20 cellular contexts compared by ENCODE assay signal in genomic region chr14:22903742-22904087, GRCh38. TPM values are rescaled to one million over a fixed set of nuclear protein-coding genes. Genes with fewer than 3 reads are reported as not detected.
DNase-seq lines count a peak whose midpoint lies in the region; TF ChIP-seq lines count a peak whose summit lies in the region.
"Had no signal": no experiment of that assay in that cellular context is flagged by ENCODE, and none has a peak within 500 bp of the region (broad histone marks: within the 10 kb centered on the region; RNA-seq: fewer than 3 reads in every experiment).

No MANE protein-coding gene starts in this region.

- H4K20me1 ChIP-seq in hepatocyte (ENCODE audit: insufficient read depth, poor library complexity, severe bottlenecking), result no peaks in the 10 kb centered on the region

- no peak overlapping the region for H3K9ac ChIP-seq in parathyroid adenoma

- H3K27ac ChIP-seq in 22Rv1 (peak overlapping the region; percentile 32), VCaP (peak overlapping the region; percentile 65), hepatocyte (peak overlapping the region; percentile 72), parathyroid adenoma (peak overlapping the region; percentile 9)
- H3K27ac ChIP-seq: A549, SJCRH30 had no signal

- H3K4me3 ChIP-seq in hepatocyte (no peak overlapping the region), parathyroid adenoma (ENCODE audit: low read depth, low read length) (no peak overlapping the region)
- H3K4me3 ChIP-seq: A549, MG63, SJCRH30 had no signal

- H3K9me3 ChIP-seq in hepatocyte (ENCODE audit: low read depth), result no peaks in the 10 kb centered on the region
- H3K9me3 ChIP-seq in parathyroid adenoma (ENCODE audit: control insufficient read depth, low read length), result no peaks in the 10 kb centered on the region
- H3K9me3 ChIP-seq: A549, MG63, SJCRH30 had no signal

- H3K4me1 ChIP-seq in hepatocyte (ENCODE audit: insufficient read depth) (peaks cover 4% of the 10 kb centered on the region), parathyroid adenoma (no peaks in the 10 kb centered on the region)
- H3K4me1 ChIP-seq: SJCRH30 had no signal

- H3K36me3 ChIP-seq in hepatocyte (replicated peaks; ENCODE audit: insufficient read depth, low read depth), result no peaks in the 10 kb centered on the region
- H3K36me3 ChIP-seq in parathyroid adenoma (ENCODE audit: control insufficient read depth, insufficient read depth, low read length), result no peaks in the 10 kb centered on the region
- H3K36me3 ChIP-seq: MG63 had no signal

- DNase-seq in hepatocyte (ENCODE audit: low spot score) (no peak), GM20000 (ENCODE audit: low spot score) (no peak), NCI-H1436 (lab: John Stamatoyannopoulos, UW) (no peak), RKO (ENCODE audit: low spot score) (no peak)
- no peak for DNase-seq in stimulated activated CD4-positive, alpha-beta T cell treated with anti-CD3 and anti-CD28 coated beads, Interleukin-4, amount 100 ng/mL, for 24 hours
- DNase-seq: DMS53, EL, GF-D8, Kasumi-1, MG63, NCI-H1048, NCI-H1436 treated with DMSO at 0.1 percent for 48 hours, NCI-H1930, NCI-H510A, NCI-H748 treated with DMSO at 0.1 percent for 48 hours, SJCRH30 had no signal

- no peak overlapping the region for H2AFZ ChIP-seq in hepatocyte
- H2AFZ ChIP-seq in parathyroid adenoma, result no peak overlapping the region

- TF ChIP-seq CTCF in 22Rv1 (IDR thresholded peaks at IDR 0.05), result no peak
- TF ChIP-seq CTCF in VCaP (conservative IDR thresholded peaks at IDR 0.05), result no peak
- TF ChIP-seq CTCF in hepatocyte (IDR thresholded peaks at IDR 0.05; ENCODE audit: poor library complexity), result no peak
- TF ChIP-seq CTCF in parathyroid adenoma (IDR thresholded peaks at IDR 0.05), result no peak
- no peak for TF ChIP-seq CTCF in GM20000 (IDR thresholded peaks at IDR 0.05; ENCODE audit: extremely low read depth, missing control alignments)

- H3K79me2 ChIP-seq in hepatocyte (peaks cover 14% of the 10 kb centered on the region), parathyroid adenoma (peaks cover 17% of the 10 kb centered on the region)

- H3K27me3 ChIP-seq in hepatocyte (no peaks in the 10 kb centered on the region), parathyroid adenoma (ENCODE audit: control insufficient read depth, insufficient read depth, low read length) (no peaks in the 10 kb centered on the region)
- H3K27me3 ChIP-seq: MG63, SJCRH30 had no signal

- H3K9me2 ChIP-seq in hepatocyte (replicated peaks; ENCODE audit: insufficient read depth), result no peaks in the 10 kb centered on the region

- 91% methylated on average over 2 of the region's 2 CpGs for WGBS in hepatocyte (ENCODE audit: low lambda C conversion rate, missing lambda C conversion rate)

- H3K4me2 ChIP-seq in hepatocyte, result no peak overlapping the region
- no peak overlapping the region for H3K4me2 ChIP-seq in parathyroid adenoma (ENCODE audit: low read length)
- H3K4me2 ChIP-seq: A549 had no signal

RNA-seq across cellular contexts. Expression of gene RBM23, which starts 15.2 kb away (rescaled TPM):
- 236 and 749 TPM in 2 replicates for total RNA-seq in hepatocyte
- polyA plus RNA-seq in hepatocyte, result 72.9 and 74.1 TPM in 2 replicates

RNA-seq across cellular contexts. Expression of gene REM2, which starts 20.7 kb away (rescaled TPM):
- 1.5 and 1.9 TPM in 2 replicates for total RNA-seq in hepatocyte
- 5.5 and 6.3 TPM in 2 replicates for polyA plus RNA-seq in hepatocyte
- total RNA-seq: SJCRH30 had no signal

RNA-seq across cellular contexts. Expression of gene PRMT5, which starts 25.5 kb away (rescaled TPM):
- total RNA-seq in hepatocyte, result 38.9 and 52.2 TPM in 2 replicates
- polyA plus RNA-seq in hepatocyte, result 54.1 and 72.3 TPM in 2 replicates

RNA-seq across cellular contexts. Expression of gene LRP10, which starts 32.2 kb away (rescaled TPM):
- 34.4 and 56.2 TPM in 2 replicates for total RNA-seq in hepatocyte
- polyA plus RNA-seq in hepatocyte, result 92.7 and 117 TPM in 2 replicates

RNA-seq across cellular contexts. Expression of gene HAUS4, which starts 53.2 kb away (rescaled TPM):
- total RNA-seq in hepatocyte, result 34.8 and 46.4 TPM in 2 replicates
- 16.2 and 21.8 TPM in 2 replicates for polyA plus RNA-seq in hepatocyte

Comparison
In these comparisons a context has a peak if more than half of its experiments do, and no peak if none do; other contexts are left out.
1. H3K27ac ChIP-seq: peak in every context shown above with its lines; median percentile 72 in hepatocyte; 65 in VCaP; 32 in 22Rv1; 9 in parathyroid adenoma.